9 cellular contexts compared by ENCODE assay signal in genomic region chr15:31367730-31368344, GRCh38. TPM values are rescaled to one million over a fixed set of nuclear protein-coding genes. Genes with fewer than 3 reads are reported as not detected.
A peak's percentile ranks its signal among the peaks of the same experiment; 100 is the strongest.
DNase-seq lines count a peak whose midpoint lies in the region; ATAC-seq and TF ChIP-seq lines count a peak whose summit lies in the region.
"Had no signal": no experiment of that assay in that cellular context is flagged by ENCODE, and none has a peak within 500 bp of the region (broad histone marks: within the 10 kb centered on the region; RNA-seq: fewer than 3 reads in every experiment).

No MANE protein-coding gene starts in this region.

- peaks cover 57% of the 10 kb centered on the region for H3K36me3 Mint-ChIP-seq in activated naive CD4-positive, alpha-beta T cell treated with anti-CD3 and anti-CD28 coated beads, Interleukin-2, amount 10 ng/mL, durations not matched to agents 7 days and 5 days
- H3K36me3 Mint-ChIP-seq in nephron progenitor cell (ENCODE audit: low read depth) = peaks cover 28% of the 10 kb centered on the region

- CTCF ChIA-PET in activated naive CD4-positive, alpha-beta T cell treated with anti-CD3 and anti-CD28 coated beads, Interleukin-2, amount 10 ng/mL, durations not matched to agents 7 days and 5 days (lab: Charles Lee) = interaction anchor here (1.8 to 14.1 kb wide), 4 partner anchors 68 to 167 kb away, joined by 5 to 160 read pairs (median 38); no protein-coding TSS in a partner anchor

- no peak overlapping the region for H3K9ac ChIP-seq in DND-41 (ENCODE audit: low read depth, low read length)

- H3K4me1 ChIP-seq in DND-41 (ENCODE audit: insufficient read depth, low read length) (peaks cover 18% of the 10 kb centered on the region), muscle layer of duodenum (ENCODE audit: control insufficient read depth in 1 of 2, insufficient read depth in 2 of 2, low read length in 2 of 2) (peaks cover 10 to 38% of the 10 kb centered on the region in 2 donors)

- H3K27me3 Mint-ChIP-seq in activated naive CD4-positive, alpha-beta T cell treated with anti-CD3 and anti-CD28 coated beads, Interleukin-2, amount 10 ng/mL, durations not matched to agents 7 days and 5 days = no peaks in the 10 kb centered on the region
- H3K27me3 Mint-ChIP-seq in nephron progenitor cell (ENCODE audit: low read depth, poor library complexity) = peaks cover 5% of the 10 kb centered on the region

- peak overlapping the region; percentile 97 for H3K27ac Mint-ChIP-seq in activated naive CD4-positive, alpha-beta T cell treated with anti-CD3 and anti-CD28 coated beads, Interleukin-2, amount 10 ng/mL, durations not matched to agents 7 days and 5 days
- no peak overlapping the region for H3K27ac Mint-ChIP-seq in nephron progenitor cell

- H3K36me3 ChIP-seq in DND-41 (ENCODE audit: insufficient read depth, low read length) (peaks cover 41% of the 10 kb centered on the region), muscle layer of duodenum (ENCODE audit: control insufficient read depth in 1 of 2, insufficient read depth in 2 of 2, low read length in 2 of 2) (peaks cover 3 to 5% of the 10 kb centered on the region in 2 donors)

- H3K4me3 Mint-ChIP-seq in activated naive CD4-positive, alpha-beta T cell treated with anti-CD3 and anti-CD28 coated beads, Interleukin-2, amount 10 ng/mL, durations not matched to agents 7 days and 5 days = peak overlapping the region; percentile 70
- H3K4me3 Mint-ChIP-seq in nephron progenitor cell = no peak overlapping the region

- H3K9me3 ChIP-seq in DND-41 (ENCODE audit: insufficient read depth, low read length, severe bottlenecking) = no peaks in the 10 kb centered on the region
- H3K9me3 ChIP-seq in muscle layer of duodenum (ENCODE audit: control insufficient read depth in 1 of 2, low read length in 2 of 2) = no peaks in the 10 kb centered on the region

- peaks cover 9% of the 10 kb centered on the region for H3K9me3 Mint-ChIP-seq in activated naive CD4-positive, alpha-beta T cell treated with anti-CD3 and anti-CD28 coated beads, Interleukin-2, amount 10 ng/mL, durations not matched to agents 7 days and 5 days
- H3K9me3 Mint-ChIP-seq in nephron progenitor cell = peaks cover 26% of the 10 kb centered on the region

- H3K79me2 ChIP-seq in DND-41 (ENCODE audit: insufficient read depth, low read length) = peaks cover 100% of the 10 kb centered on the region

- H3K27me3 ChIP-seq in DND-41 (ENCODE audit: insufficient read depth, low read length, poor library complexity) (no peaks in the 10 kb centered on the region), muscle layer of duodenum (ENCODE audit: low read depth, low read length) (no peaks in the 10 kb centered on the region)

- H3K4me3 ChIP-seq in DND-41 (ENCODE audit: low read depth in 1 of 2, low read length in 2 of 2) (no peak overlapping the region), muscle layer of duodenum (ENCODE audit: low read depth in 1 of 2, low read length in 2 of 2) (no peak overlapping the region)

- no peak for TF ChIP-seq CTCF in DND-41 (IDR thresholded peaks at IDR 0.05; ENCODE audit: borderline replicate concordance, extremely low read depth, low read length, poor library complexity, severe bottlenecking)
- TF ChIP-seq CTCF in nephron progenitor cell (IDR thresholded peaks at IDR 0.05) = no peak

- no peak overlapping the region for H3K4me2 ChIP-seq in DND-41 (ENCODE audit: insufficient read depth, low read length)

- peaks cover 91% of the 10 kb centered on the region for H3K4me1 Mint-ChIP-seq in activated naive CD4-positive, alpha-beta T cell treated with anti-CD3 and anti-CD28 coated beads, Interleukin-2, amount 10 ng/mL, durations not matched to agents 7 days and 5 days
- peaks cover 68% of the 10 kb centered on the region for H3K4me1 Mint-ChIP-seq in nephron progenitor cell

- DNase-seq in DND-41 (no peak), HT-29 (ENCODE audit: low spot score) (no peak), AG20443 (ENCODE audit: low spot score) (no peak), nephron progenitor cell (no peak)
- DNase-seq in activated naive CD4-positive, alpha-beta T cell treated with anti-CD3 and anti-CD28 coated beads, Interleukin-2, amount 10 ng/mL, durations not matched to agents 7 days and 5 days = peak; percentile 68
- DNase-seq: GDM1 had no signal

- peaks cover 65% of the 10 kb centered on the region for H4K20me1 ChIP-seq in DND-41 (ENCODE audit: insufficient read depth, low read length)

- H2AFZ ChIP-seq in DND-41 (ENCODE audit: low read depth, low read length) = no peak overlapping the region

- H3K27ac ChIP-seq in DND-41 (ENCODE audit: low read length) (peak overlapping the region; percentile 40), muscle layer of duodenum (ENCODE audit: low read length) (peak overlapping the region; percentile 40)

- ATAC-seq in DND-41 (ENCODE audit: insufficient read depth, low read depth) = no peak
- ATAC-seq in HG02759 (IDR thresholded peaks at IDR 0.05; ENCODE audit: unreplicated experiment) = peak; percentile 42
- no peak for ATAC-seq in HG03196 (IDR thresholded peaks at IDR 0.05; ENCODE audit: unreplicated experiment)

RNA-seq across cellular contexts. Expression of gene KLF13, which starts 41.2 kb away (rescaled TPM):
- total RNA-seq in HT-29 (2014; rRNA removed; shearing (Covaris generic)) = 52.2 and 52.7 TPM in 2 replicates
